In genomic region chr7:149624006-149624405, GRCh38 we compare ENCODE assay signal across 7 cellular contexts.
A peak's percentile ranks its signal among the peaks of the same experiment; 100 is the strongest.
DNase-seq lines count a peak whose midpoint lies in the region; ATAC-seq and TF ChIP-seq lines count a peak whose summit lies in the region.

No MANE protein-coding gene starts in this region.

- TF ChIP-seq CTCF in RWPE1 (conservative IDR thresholded peaks at IDR 0.05; ENCODE audit: low read depth) (no peak), sigmoid colon (IDR thresholded peaks at IDR 0.05) (no peak)

- H3K27ac Mint-ChIP-seq in activated naive CD8-positive, alpha-beta T cell treated with anti-CD3 and anti-CD28 coated beads, Interleukin-2, amount 10 ng/mL, durations not matched to agents 7 days and 5 days = peak overlapping the region; percentile 94

- DNase-seq in RWPE1 (ENCODE audit: low spot score) = peak; percentile 20
- no peak for DNase-seq in activated naive CD8-positive, alpha-beta T cell treated with anti-CD3 and anti-CD28 coated beads, Interleukin-2, amount 10 ng/mL, durations not matched to agents 7 days and 5 days
- peak in 2 of 3 donors; percentile 37 to 65 for DNase-seq in right cardiac atrium
- peak; percentile 72 for DNase-seq in sigmoid colon
- DNase-seq in foreskin melanocyte = no peak

- TF ChIP-seq POLR2A in sigmoid colon (IDR thresholded peaks at IDR 0.05) = no peak

- under 1% methylated on average over 28 of the region's 28 CpGs for WGBS in right cardiac atrium
- WGBS in sigmoid colon, 2 donors = 1% methylated on average over 28 of the region's 28 CpGs

- H3K36me3 Mint-ChIP-seq in activated naive CD8-positive, alpha-beta T cell treated with anti-CD3 and anti-CD28 coated beads, Interleukin-2, amount 10 ng/mL, durations not matched to agents 7 days and 5 days = peaks cover 13% of the 10 kb centered on the region

- POLR2A ChIA-PET in RWPE1 (lab: Yijun Ruan, JAX; ENCODE audit: low non-redundant PET) = no interaction called here
- POLR2A ChIA-PET in activated naive CD8-positive, alpha-beta T cell treated with anti-CD3 and anti-CD28 coated beads, Interleukin-2, amount 10 ng/mL, durations not matched to agents 7 days and 5 days (lab: Charles Lee) = interaction anchor here (1.2 to 2.4 kb wide), 7 partner anchors 12 to 477 kb away, joined by 3 to 14 read pairs (median 7); partner anchors contain the start of genes ZNF398, ZNF777 and ZNF783

- H3K4me3 Mint-ChIP-seq in activated naive CD8-positive, alpha-beta T cell treated with anti-CD3 and anti-CD28 coated beads, Interleukin-2, amount 10 ng/mL, durations not matched to agents 7 days and 5 days = peak overlapping the region; percentile 93

- no peak for TF ChIP-seq EP300 in sigmoid colon (IDR thresholded peaks at IDR 0.05)

- peaks cover 12 to 23% (median 20%) of the 10 kb centered on the region in 4 donors for H3K36me3 ChIP-seq in sigmoid colon

- H3K9me3 ChIP-seq in right cardiac atrium (ENCODE audit: control insufficient read depth, low read length) = no peaks in the 10 kb centered on the region
- H3K9me3 ChIP-seq in sigmoid colon = no peaks in the 10 kb centered on the region

- H3K27me3 Mint-ChIP-seq in activated naive CD8-positive, alpha-beta T cell treated with anti-CD3 and anti-CD28 coated beads, Interleukin-2, amount 10 ng/mL, durations not matched to agents 7 days and 5 days = peaks cover 13% of the 10 kb centered on the region

- H3K4me1 Mint-ChIP-seq in activated naive CD8-positive, alpha-beta T cell treated with anti-CD3 and anti-CD28 coated beads, Interleukin-2, amount 10 ng/mL, durations not matched to agents 7 days and 5 days = peaks cover 38% of the 10 kb centered on the region

- H3K4me3 ChIP-seq in right cardiac atrium (ENCODE audit: low read length) = peak overlapping the region; percentile 76
- H3K4me3 ChIP-seq in sigmoid colon = peak overlapping the region; percentile 82 to 100 (median 93)

- no peaks in the 10 kb centered on the region for H3K9me3 Mint-ChIP-seq in activated naive CD8-positive, alpha-beta T cell treated with anti-CD3 and anti-CD28 coated beads, Interleukin-2, amount 10 ng/mL, durations not matched to agents 7 days and 5 days

- H3K4me1 ChIP-seq in right cardiac atrium (ENCODE audit: control insufficient read depth, insufficient read depth, low read length) = peaks cover 7% of the 10 kb centered on the region
- peaks cover 0 to 30% (median 23%) of the 10 kb centered on the region in 4 donors for H3K4me1 ChIP-seq in sigmoid colon

- intact Hi-C loops in right cardiac atrium (cut with DNase I) (no loop called here), sigmoid colon (cut with DNase I) (loop anchor here (2.0 to 10.0 kb wide), 2 partner anchors 91 to 359 kb away; partner anchors contain the start of gene ZNF783)

- CTCF ChIA-PET in RWPE1 (lab: Yijun Ruan, JAX) = interaction anchor here (0.6 to 1.0 kb wide), 2 partner anchors 91 to 190 kb away, joined by 3 to 6 read pairs; a partner anchor contains a TSS

- ATAC-seq in GM18517 (IDR thresholded peaks at IDR 0.05; ENCODE audit: unreplicated experiment) (peak; percentile 3), HG02870 (IDR thresholded peaks at IDR 0.05; ENCODE audit: unreplicated experiment) (peak; percentile 11), right cardiac atrium (peak; percentile 9 to 12)
- peak; percentile 28 for ATAC-seq in activated naive CD8-positive, alpha-beta T cell treated with anti-CD3 and anti-CD28 coated beads, Interleukin-2, amount 10 ng/mL, durations not matched to agents 7 days and 5 days (ENCODE audit: low read depth)

- H3K27me3 ChIP-seq in right cardiac atrium (ENCODE audit: control insufficient read depth, insufficient read depth) = no peaks in the 10 kb centered on the region
- H3K27me3 ChIP-seq in sigmoid colon = no peaks in the 10 kb centered on the region

- H3K27ac ChIP-seq in RWPE1 = peak overlapping the region; percentile 84
- peak overlapping the region; percentile 64 for H3K27ac ChIP-seq in right cardiac atrium (ENCODE audit: low read length)
- peak overlapping the region; percentile 89 to 95 (median 92) for H3K27ac ChIP-seq in sigmoid colon

Comparison
In these comparisons a context has a peak if more than half of its experiments do, and no peak if none do; other contexts are left out.
1. DNase-seq: peak in RWPE1 (single experiment), right cardiac atrium (2 of 3) and sigmoid colon (single experiment); none in activated naive CD8-positive, alpha-beta T cell treated with anti-CD3 and anti-CD28 coated beads, Interleukin-2, amount 10 ng/mL, durations not matched to agents 7 days and 5 days (single experiment) and foreskin melanocyte (single experiment).
2. Peak in every context shown above with its lines, with median percentiles within 50 percentile points of each other: ATAC-seq and H3K27ac ChIP-seq.